22 cellular contexts compared by ENCODE assay signal in genomic region chr18:3027301-3027700, GRCh38. TPM values are rescaled to one million over a fixed set of nuclear protein-coding genes. Genes with fewer than 3 reads are reported as not detected.
DNase-seq lines count a peak whose midpoint lies in the region; ATAC-seq and TF ChIP-seq lines count a peak whose summit lies in the region.
"Had no signal": no experiment of that assay in that cellular context is flagged by ENCODE, and none has a peak within 500 bp of the region (broad histone marks: within the 10 kb centered on the region; RNA-seq: fewer than 3 reads in every experiment).

No MANE protein-coding gene starts in this region.

- no peak overlapping the region for H2BK5ac ChIP-seq in mesenchymal stem cell (ENCODE audit: low read depth, low read length, poor library complexity, severe bottlenecking)

- no peak overlapping the region for H3K4me3 Mint-ChIP-seq in WTC11
- H3K4me3 Mint-ChIP-seq: activated CD8-positive, alpha-beta T cell treated with anti-CD3 and anti-CD28 coated beads for 36 hours; CD4-positive, CD25-positive, alpha-beta regulatory T cell had no signal

- H3K27ac ChIP-seq in mesenchymal stem cell (ENCODE audit: low read length, poor library complexity, severe bottlenecking) = no peak overlapping the region
- H3K27ac ChIP-seq: epithelial cell of prostate, suprapubic skin had no signal

- DNase-seq in EH (ENCODE audit: low read depth) (peak; percentile 56), WTC11 (ENCODE audit: low spot score) (no peak), mesenchymal stem cell (no peak), retina (peak; percentile 74), NAMALWA (ENCODE audit: low spot score) (no peak)
- no peak for DNase-seq in stimulated activated CD4-positive, alpha-beta T cell treated with anti-CD3 and anti-CD28 coated beads, Interleukin-15, amount 100 ng/mL, for 24 hours
- DNase-seq: activated CD8-positive, alpha-beta T cell treated with anti-CD3 and anti-CD28 coated beads for 36 hours; activated naive CD4-positive, alpha-beta T cell; amygdala; CD4-positive, CD25-positive, alpha-beta regulatory T cell; central memory CD4-positive, alpha-beta T cell; DMS 273 treated with DMSO at 0.1 percent for 48 hours; GDM1; left cardiac atrium; midbrain; NCI-H526 treated with DMSO at 0.1 percent for 48 hours; RPMI8226; T-helper 9 cell had no signal

- H3K27me3 Mint-ChIP-seq in WTC11 (ENCODE audit: low read depth) = no peaks in the 10 kb centered on the region
- H3K27me3 Mint-ChIP-seq: activated CD8-positive, alpha-beta T cell treated with anti-CD3 and anti-CD28 coated beads for 36 hours had no signal

- peak overlapping the region; percentile 24 for H3K9ac ChIP-seq in mesenchymal stem cell (ENCODE audit: low read length)

- H3K36me3 Mint-ChIP-seq in WTC11 = no peaks in the 10 kb centered on the region
- H3K36me3 Mint-ChIP-seq: CD4-positive, CD25-positive, alpha-beta regulatory T cell had no signal

- H3K27me3 ChIP-seq in mesenchymal stem cell (ENCODE audit: control insufficient read depth in 1 of 2, insufficient read depth in 1 of 2, low read length in 2 of 2) = no peaks in the 10 kb centered on the region
- H3K27me3 ChIP-seq: suprapubic skin had no signal

- H3K4ac ChIP-seq in mesenchymal stem cell (ENCODE audit: low read depth in 1 of 2, low read length in 2 of 2) = no peak overlapping the region

- no peak overlapping the region for H3K4me2 ChIP-seq in mesenchymal stem cell (ENCODE audit: low read length, poor library complexity, severe bottlenecking)

- H2BK120ac ChIP-seq in mesenchymal stem cell (ENCODE audit: low read depth, low read length) = no peak overlapping the region

- no peaks in the 10 kb centered on the region for H3K79me1 ChIP-seq in mesenchymal stem cell (replicated peaks; ENCODE audit: low read length, poor library complexity, severe bottlenecking)

- no peak overlapping the region for H4K8ac ChIP-seq in mesenchymal stem cell (ENCODE audit: low read length)

- H3K14ac ChIP-seq in mesenchymal stem cell (ENCODE audit: low read length in 2 of 2) = no peak overlapping the region

- no peak overlapping the region for H2AK5ac ChIP-seq in mesenchymal stem cell (ENCODE audit: low read length, severe bottlenecking)

- H3K9me3 Mint-ChIP-seq in WTC11 = peaks cover 6% of the 10 kb centered on the region
- H3K9me3 Mint-ChIP-seq: activated CD8-positive, alpha-beta T cell treated with anti-CD3 and anti-CD28 coated beads for 36 hours; CD4-positive, CD25-positive, alpha-beta regulatory T cell had no signal

- H3K9me3 ChIP-seq in mesenchymal stem cell (ENCODE audit: control insufficient read depth, low read length) = no peaks in the 10 kb centered on the region
- H3K9me3 ChIP-seq: suprapubic skin had no signal

- ATAC-seq in WTC11 (no peak), GM21526 (IDR thresholded peaks at IDR 0.05; ENCODE audit: low FRiP score, unreplicated experiment) (no peak), HG02759 (IDR thresholded peaks at IDR 0.05; ENCODE audit: unreplicated experiment) (no peak)
- ATAC-seq: activated CD8-positive, alpha-beta T cell treated with anti-CD3 and anti-CD28 coated beads for 36 hours had no signal

- no peak overlapping the region for H3K23ac ChIP-seq in mesenchymal stem cell (ENCODE audit: low read length in 2 of 2)

- H3K4me1 ChIP-seq in mesenchymal stem cell (ENCODE audit: control insufficient read depth, insufficient read depth, low read depth, low read length) = no peaks in the 10 kb centered on the region

- H2BK12ac ChIP-seq in mesenchymal stem cell (ENCODE audit: low read length in 2 of 2) = no peak overlapping the region

- peaks cover 15% of the 10 kb centered on the region for H3K4me1 Mint-ChIP-seq in WTC11
- H3K4me1 Mint-ChIP-seq: CD4-positive, CD25-positive, alpha-beta regulatory T cell had no signal

- 68% methylated on average over 9 of the region's 9 CpGs for WGBS in mesenchymal stem cell

- no peak overlapping the region for H4K91ac ChIP-seq in mesenchymal stem cell (ENCODE audit: low read length)

- H2AFZ ChIP-seq in mesenchymal stem cell (ENCODE audit: low read depth, low read length) = no peak overlapping the region

- H2BK15ac ChIP-seq in mesenchymal stem cell (ENCODE audit: low read depth, poor library complexity, severe bottlenecking) = no peak overlapping the region

- TF ChIP-seq CTCF in WTC11 (IDR thresholded peaks at IDR 0.05) = no peak

- POLR2A ChIA-PET in WTC11 (lab: Charles Lee) = no interaction called here

- CTCF ChIA-PET in WTC11 (lab: Charles Lee) = interaction anchor here (0.6 to 0.7 kb wide), 2 partner anchors 15 to 141 kb away, joined by 3 read pairs; no protein-coding TSS in a partner anchor

- H3K4me3 ChIP-seq in mesenchymal stem cell (ENCODE audit: insufficient read depth in 1 of 2, low read depth in 1 of 2, low read length in 2 of 2) = no peak overlapping the region
- H3K4me3 ChIP-seq: suprapubic skin had no signal

- no peaks in the 10 kb centered on the region for H3K36me3 ChIP-seq in mesenchymal stem cell (ENCODE audit: control insufficient read depth in 1 of 2, insufficient read depth in 2 of 2, low read depth in 1 of 2, low read length in 2 of 2)
- H3K36me3 ChIP-seq: suprapubic skin had no signal

- peak overlapping the region in 1 of 2 experiments; percentile 2 for H3K18ac ChIP-seq in mesenchymal stem cell (ENCODE audit: low read depth in 1 of 2, low read length in 2 of 2)

- H3K27ac Mint-ChIP-seq in WTC11 = 0 out of 2 replicates have a peak overlapping the region, but pooled peaks have one; percentile 17
- H3K27ac Mint-ChIP-seq: activated CD8-positive, alpha-beta T cell treated with anti-CD3 and anti-CD28 coated beads for 36 hours; CD4-positive, CD25-positive, alpha-beta regulatory T cell had no signal

TF ChIP-seq in WTC11, 78 proteins besides CTCF, POLR2A, EP300 and RAD21:
- TF ChIP-seq ZNF671 (CRISPR knock-in tag; IDR thresholded peaks at IDR 0.05) (no peak), ZBTB21 (CRISPR knock-in tag; IDR thresholded peaks at IDR 0.05; ENCODE audit: borderline replicate concordance) (no peak)

RNA-seq across cellular contexts. Expression of gene LPIN2, which starts 14.4 kb away (rescaled TPM):
- total RNA-seq in WTC11 (2021) = 10.4 to 12.2 TPM (median 11.8 TPM) in 3 replicates
- 28.4 TPM for polyA plus RNA-seq in mesenchymal stem cell (2013, experiment 1 of 2)
- 28.0 TPM for polyA plus RNA-seq in mesenchymal stem cell (2013, experiment 2 of 2)

Comparison
In these comparisons a context has a peak if more than half of its experiments do, and no peak if none do; other contexts are left out.
1. DNase-seq: peak in EH (single experiment) and retina (single experiment); none in WTC11 (single experiment), mesenchymal stem cell (single experiment), NAMALWA (single experiment) and stimulated activated CD4-positive, alpha-beta T cell treated with anti-CD3 and anti-CD28 coated beads, Interleukin-15, amount 100 ng/mL, for 24 hours (single experiment).